In genomic region chr3:47112997-47113396, GRCh38 we compare ENCODE assay signal across 21 cellular contexts.
"Had no signal": no experiment of that assay in that cellular context is flagged by ENCODE, and none has a peak within 500 bp of the region (broad histone marks: within the 10 kb centered on the region; RNA-seq: fewer than 3 reads in every experiment).

No MANE protein-coding gene starts in this region.

- H3K27me3 Mint-ChIP-seq: activated naive CD4-positive, alpha-beta T cell treated with anti-CD3 and anti-CD28 coated beads, Interleukin-2, amount 50 U/mL, for 24 hours had no signal

- H3K27me3 ChIP-seq: body of pancreas, dorsolateral prefrontal cortex, left lung, right atrium auricular region, upper lobe of left lung had no signal

- H3K9me3 Mint-ChIP-seq: activated naive CD4-positive, alpha-beta T cell treated with anti-CD3 and anti-CD28 coated beads, Interleukin-2, amount 50 U/mL, for 24 hours; activated T-cell treated with anti-CD3 and anti-CD28 coated beads, Interleukin-2, amount 50 U/mL, for 72 hours; stimulated activated effector memory CD8-positive, alpha-beta T cell treated with anti-CD3 and anti-CD28 coated beads, Interleukin-12 subunit alpha, Interleukin-12 subunit beta, amount 100 ng/mL, for 72 hours; T-helper 1 cell treated with Interleukin-12 subunit alpha and Interleukin-12 subunit beta and Interleukin-4 antibody, amounts not matched to agents 30 μg/mL and 1 μg/mL, for 36 hours had no signal

- H3K4me3 ChIP-seq: body of pancreas, dorsolateral prefrontal cortex, left lung, prostate gland, right atrium auricular region, thoracic aorta, upper lobe of left lung had no signal

- H3K27ac ChIP-seq: body of pancreas, dorsolateral prefrontal cortex, left lung, prostate gland, right atrium auricular region, thoracic aorta, upper lobe of left lung had no signal

- DNase-seq: activated CD4-positive, CD25-positive, alpha-beta regulatory T cell treated with anti-CD3 and anti-CD28 coated beads, Interleukin-2, amount 50 U/mL, for 72 hours; activated effector memory CD4-positive, alpha-beta T cell treated with anti-CD3 and anti-CD28 coated beads, Interleukin-2, amount 50 U/mL, for 16 hours; activated T-cell treated with anti-CD3 and anti-CD28 coated beads, Interleukin-2, amount 50 U/mL, for 72 hours; amygdala; body of pancreas; central memory CD4-positive, alpha-beta T cell; dorsolateral prefrontal cortex; erythroblast; left lung; occipital lobe; small intestine; stimulated activated CD4-positive, alpha-beta T cell treated with anti-CD3 and anti-CD28 coated beads, Interleukin-4, amount 100 ng/mL, for 1 hour; upper lobe of left lung had no signal

- H3K27ac Mint-ChIP-seq: activated naive CD4-positive, alpha-beta T cell treated with anti-CD3 and anti-CD28 coated beads, Interleukin-2, amount 50 U/mL, for 24 hours; activated T-cell treated with anti-CD3 and anti-CD28 coated beads, Interleukin-2, amount 50 U/mL, for 72 hours; stimulated activated effector memory CD8-positive, alpha-beta T cell treated with anti-CD3 and anti-CD28 coated beads, Interleukin-12 subunit alpha, Interleukin-12 subunit beta, amount 100 ng/mL, for 72 hours; T-helper 1 cell treated with Interleukin-12 subunit alpha and Interleukin-12 subunit beta and Interleukin-4 antibody, amounts not matched to agents 30 μg/mL and 1 μg/mL, for 36 hours had no signal

- H3K4me3 Mint-ChIP-seq: activated naive CD4-positive, alpha-beta T cell treated with anti-CD3 and anti-CD28 coated beads, Interleukin-2, amount 50 U/mL, for 24 hours; activated T-cell treated with anti-CD3 and anti-CD28 coated beads, Interleukin-2, amount 50 U/mL, for 72 hours; stimulated activated effector memory CD8-positive, alpha-beta T cell treated with anti-CD3 and anti-CD28 coated beads, Interleukin-12 subunit alpha, Interleukin-12 subunit beta, amount 100 ng/mL, for 72 hours; T-helper 1 cell treated with Interleukin-12 subunit alpha and Interleukin-12 subunit beta and Interleukin-4 antibody, amounts not matched to agents 30 μg/mL and 1 μg/mL, for 36 hours had no signal

- H3K9me3 ChIP-seq: body of pancreas, left lung, prostate gland, right atrium auricular region, thoracic aorta, upper lobe of left lung had no signal

- ATAC-seq: activated T-cell treated with anti-CD3 and anti-CD28 coated beads, Interleukin-2, amount 50 U/mL, for 72 hours; body of pancreas; left lung; stimulated activated effector memory CD8-positive, alpha-beta T cell treated with anti-CD3 and anti-CD28 coated beads, Interleukin-12 subunit alpha, Interleukin-12 subunit beta, amount 100 ng/mL, for 72 hours had no signal

- H3K4me1 Mint-ChIP-seq: stimulated activated effector memory CD8-positive, alpha-beta T cell treated with anti-CD3 and anti-CD28 coated beads, Interleukin-12 subunit alpha, Interleukin-12 subunit beta, amount 100 ng/mL, for 72 hours had no signal

- H3K4me1 ChIP-seq: body of pancreas, prostate gland, right atrium auricular region had no signal

- FAIRE-seq: colon, frontal cortex, small intestine had no signal
